Comparison of ENCODE assay signal across 17 cellular contexts in genomic region chr6:18308070-18308735, GRCh38. TPM values are rescaled to one million over a fixed set of nuclear protein-coding genes. Genes with fewer than 3 reads are reported as not detected.
A peak's percentile ranks its signal among the peaks of the same experiment; 100 is the strongest.
DNase-seq lines count a peak whose midpoint lies in the region; TF ChIP-seq lines count a peak whose summit lies in the region.
"Had no signal": no experiment of that assay in that cellular context is flagged by ENCODE, and none has a peak within 500 bp of the region (broad histone marks: within the 10 kb centered on the region; RNA-seq: fewer than 3 reads in every experiment).

No MANE protein-coding gene starts in this region.

- H2AFZ ChIP-seq in PC-9 (no peak overlapping the region), trophoblast cell (ENCODE audit: insufficient read depth, low read length, poor library complexity) (no peak overlapping the region)

- H3K9ac ChIP-seq in trophoblast cell (ENCODE audit: low read length), result no peak overlapping the region

- BruUV-seq in PC-9 (replicated peaks; lab: Mats Ljungman, UMichigan), result no TSS peak

- H3K9me3 ChIP-seq in PC-9 (ENCODE audit: insufficient read depth, low read depth) (no peaks in the 10 kb centered on the region; the same call in 1 of the 2 replicates), trophoblast cell (ENCODE audit: insufficient read depth, low read depth, low read length) (peaks cover 2% of the 10 kb centered on the region)

- H3K23ac ChIP-seq in trophoblast cell (ENCODE audit: low read length), result no peak overlapping the region

- peak overlapping the region; percentile 51; the same call in 1 of the 2 replicates for H3K27ac ChIP-seq in PC-9
- no peak overlapping the region for H3K27ac ChIP-seq in trophoblast cell (ENCODE audit: low read depth, low read length)

- peaks cover 6% of the 10 kb centered on the region; the same call in 1 of the 2 replicates for H3F3A ChIP-seq in PC-9 (ENCODE audit: insufficient read depth, low read depth)

- H2BK5ac ChIP-seq in trophoblast cell (ENCODE audit: low read depth, low read length, poor library complexity), result no peak overlapping the region

- no peak overlapping the region for H4K91ac ChIP-seq in trophoblast cell (ENCODE audit: low read depth, low read length)

- TF ChIP-seq CTCF in PC-9 (conservative IDR thresholded peaks at IDR 0.05), result no peak
- no peak for TF ChIP-seq CTCF in epithelial cell of esophagus (IDR thresholded peaks at IDR 0.05; ENCODE audit: insufficient read depth, low read depth, low read length, missing control alignments)

- no peak overlapping the region for H3K18ac ChIP-seq in trophoblast cell (ENCODE audit: low read length)

- no peaks in the 10 kb centered on the region for H3K27me3 ChIP-seq in PC-9 (ENCODE audit: insufficient read depth, low read depth)
- no peaks in the 10 kb centered on the region for H3K27me3 ChIP-seq in trophoblast cell (ENCODE audit: insufficient read depth, low read length)

- H4K20me1 ChIP-seq in PC-9 (ENCODE audit: insufficient read depth), result no peaks in the 10 kb centered on the region

- H3K4me1 ChIP-seq in PC-9 (replicated peaks; ENCODE audit: insufficient read depth), result peaks cover 7% of the 10 kb centered on the region; the same call in 1 of the 2 replicates
- H3K4me1 ChIP-seq in trophoblast cell (ENCODE audit: control insufficient read depth in 1 of 2, insufficient read depth in 2 of 2, low read length in 2 of 2), result peaks cover 0 to 2% of the 10 kb centered on the region in 2 experiments

- H3K79me1 ChIP-seq in trophoblast cell (ENCODE audit: low read length), result no peaks in the 10 kb centered on the region

- H2BK12ac ChIP-seq in trophoblast cell (ENCODE audit: low read length), result no peak overlapping the region

- no peak overlapping the region for H3K4me3 ChIP-seq in PC-9
- no peak overlapping the region for H3K4me3 ChIP-seq in epithelial cell of esophagus (ENCODE audit: low read length)
- H3K4me3 ChIP-seq in trophoblast cell (ENCODE audit: low read depth, low read length), result no peak overlapping the region

- no peak overlapping the region for H4K8ac ChIP-seq in trophoblast cell (ENCODE audit: low read depth, low read length)

- POLR2A ChIA-PET in PC-9 (lab: Charles Lee; ENCODE audit: unreplicated experiment), result interaction anchor here (0.5 to 0.7 kb wide), 3 partner anchors 22 to 90 kb away, joined by 4 to 12 read pairs (median 5); partner anchors contain the start of gene DEK

- H4K12ac ChIP-seq in trophoblast cell (ENCODE audit: low read depth, low read length), result no peak overlapping the region

- H2BK120ac ChIP-seq in trophoblast cell (ENCODE audit: insufficient read depth, low read length, poor library complexity), result no peak overlapping the region

- DNase-seq in ELR (ENCODE audit: low read depth), result peak; percentile 83
- peak; percentile 12 to 78 for DNase-seq in PC-9
- DNase-seq in epithelial cell of esophagus (ENCODE audit: low read depth), result peak; percentile 40
- DNase-seq in trophoblast cell, result peak; percentile 51 to 94
- no peak for DNase-seq in hippocampal formation (lab: John Stamatoyannopoulos, UW)
- DNase-seq in pons (ENCODE audit: low spot score), result no peak
- DNase-seq in NCI-H2029 (lab: John Stamatoyannopoulos, UW), result no peak
- DNase-seq: activated CD4-positive, CD25-positive, alpha-beta regulatory T cell; CD4-positive, alpha-beta T cell; DND-41; foreskin melanocyte; H9; NCI-H2029 treated with DMSO at 0.1 percent for 48 hours; NCI-H82; retina; stimulated activated CD4-positive, alpha-beta T cell treated with anti-CD3 and anti-CD28 coated beads, Interleukin-1b, Interleukin-23, amount 100 ng/mL, for 48 hours; T-helper 17 cell had no signal

- H3K79me2 ChIP-seq in PC-9 (ENCODE audit: low read depth) (no peaks in the 10 kb centered on the region), trophoblast cell (ENCODE audit: control insufficient read depth, insufficient read depth, low read length, poor library complexity) (no peaks in the 10 kb centered on the region)

- CTCF ChIA-PET in PC-9 (lab: Charles Lee), result interaction anchor here (0.6 to 0.7 kb wide), 3 partner anchors 79 to 138 kb away, joined by 3 to 10 read pairs (median 3); partner anchors contain the start of gene RNF144B

- H3K4ac ChIP-seq in trophoblast cell (ENCODE audit: low read depth, low read length), result no peak overlapping the region

- H3K9me2 ChIP-seq in PC-9 (ENCODE audit: insufficient read depth), result no peaks in the 10 kb centered on the region

- no peak overlapping the region for H3K14ac ChIP-seq in trophoblast cell (ENCODE audit: low read length)

- H3K36me3 ChIP-seq in PC-9 (ENCODE audit: low read depth) (no peaks in the 10 kb centered on the region), trophoblast cell (ENCODE audit: control insufficient read depth in 1 of 2, insufficient read depth in 2 of 2, low read length in 2 of 2) (no peaks in the 10 kb centered on the region)

- peak overlapping the region; percentile 12; the same call in 1 of the 2 replicates for H3K4me2 ChIP-seq in PC-9
- no peak overlapping the region for H3K4me2 ChIP-seq in trophoblast cell (ENCODE audit: low read length)

- H2AK5ac ChIP-seq in trophoblast cell (ENCODE audit: low read length), result no peak overlapping the region

- intact Hi-C loops in PC-9 (cut with micrococcal nuclease; ENCODE audit: unreplicated experiment), result no loop called here

- WGBS in trophoblast cell (ENCODE audit: extremely low coverage, insufficient coverage, insufficient read length), result no CpG with 5 or more reads among the region's 4 CpGs

RNA-seq across cellular contexts. Expression of gene DEK, which starts 43.9 kb away (rescaled TPM):
- 192 and 260 TPM in 2 replicates for total RNA-seq in PC-9 (2021)
- polyA plus RNA-seq in trophoblast cell (2013), result 71.5 and 79.3 TPM in 2 replicates

Comparison
In these comparisons a context has a peak if more than half of its experiments do, and no peak if none do; other contexts are left out.
1. DNase-seq: peak in ELR (single experiment), PC-9 (2 of 2), epithelial cell of esophagus (single experiment) and trophoblast cell (2 of 2); none in hippocampal formation (0 of 2), pons (single experiment) and NCI-H2029 (single experiment).